42 cellular contexts compared by ENCODE assay signal in genomic region chr1:20010016-20010415, GRCh38. TPM values are rescaled to one million over a fixed set of nuclear protein-coding genes. Genes with fewer than 3 reads are reported as not detected.
"Had no signal": no experiment of that assay in that cellular context is flagged by ENCODE, and none has a peak within 500 bp of the region (broad histone marks: within the 10 kb centered on the region; RNA-seq: fewer than 3 reads in every experiment).

No MANE protein-coding gene starts in this region.

- ATAC-seq: activated CD4-positive, alpha-beta T cell treated with anti-CD3 and anti-CD28 coated beads for 36 hours; activated CD4-positive, CD25-positive, alpha-beta regulatory T cell treated with anti-CD3 and anti-CD28 coated beads, Interleukin-2, amount 50 U/mL, for 24 hours; activated CD8-positive, alpha-beta T cell treated with anti-CD3 and anti-CD28 coated beads for 36 hours; activated naive CD8-positive, alpha-beta T cell treated with anti-CD3 and anti-CD28 coated beads, Interleukin-2, amount 50 U/mL, for 24 hours; activated T-cell treated with anti-CD3 and anti-CD28 coated beads, Interleukin-2, amount 50 U/mL, for 4 hours; activated T-cell treated with anti-CD3 and anti-CD28 coated beads, Interleukin-2, amount 50 U/mL, for 72 hours; WTC11 had no signal

- H3K36me3 Mint-ChIP-seq: activated CD4-positive, alpha-beta memory T cell treated with anti-CD3 and anti-CD28 coated beads for 36 hours; activated naive CD4-positive, alpha-beta T cell treated with anti-CD3 and anti-CD28 coated beads, Interleukin-2, amount 10 ng/mL, durations not matched to agents 7 days and 5 days; activated naive CD4-positive, alpha-beta T cell treated with anti-CD3 and anti-CD28 coated beads, Interleukin-2, amount 50 U/mL, for 24 hours; activated naive CD8-positive, alpha-beta T cell treated with anti-CD3 and anti-CD28 coated beads, Interleukin-2, amount 10 ng/mL, durations not matched to agents 7 days and 5 days; brain had no signal

- H3K9me3 Mint-ChIP-seq: central memory CD8-positive, alpha-beta T cell had no signal

- H3K4me1 Mint-ChIP-seq: activated CD4-positive, alpha-beta T cell treated with anti-CD3 and anti-CD28 coated beads for 36 hours; activated naive CD4-positive, alpha-beta T cell treated with anti-CD3 and anti-CD28 coated beads, Interleukin-2, amount 10 ng/mL, durations not matched to agents 7 days and 5 days; activated naive CD4-positive, alpha-beta T cell treated with anti-CD3 and anti-CD28 coated beads, Interleukin-2, amount 50 U/mL, for 24 hours; activated naive CD8-positive, alpha-beta T cell treated with anti-CD3 and anti-CD28 coated beads, Interleukin-2, amount 10 ng/mL, durations not matched to agents 7 days and 5 days; activated naive CD8-positive, alpha-beta T cell treated with anti-CD3 and anti-CD28 coated beads, Interleukin-2, amount 50 U/mL, for 24 hours; brain; central memory CD8-positive, alpha-beta T cell; WTC11 had no signal

- H3K9me3 ChIP-seq: ascending aorta had no signal

- H3K27ac Mint-ChIP-seq: activated CD4-positive, alpha-beta memory T cell treated with anti-CD3 and anti-CD28 coated beads for 36 hours; activated CD4-positive, alpha-beta T cell treated with anti-CD3 and anti-CD28 coated beads for 36 hours; activated CD8-positive, alpha-beta T cell treated with anti-CD3 and anti-CD28 coated beads for 36 hours; activated naive CD4-positive, alpha-beta T cell treated with anti-CD3 and anti-CD28 coated beads, Interleukin-2, amount 10 ng/mL, durations not matched to agents 7 days and 5 days; activated naive CD4-positive, alpha-beta T cell treated with anti-CD3 and anti-CD28 coated beads, Interleukin-2, amount 50 U/mL, for 24 hours; activated naive CD8-positive, alpha-beta T cell; activated naive CD8-positive, alpha-beta T cell treated with anti-CD3 and anti-CD28 coated beads, Interleukin-2, amount 10 ng/mL, durations not matched to agents 7 days and 5 days; activated naive CD8-positive, alpha-beta T cell treated with anti-CD3 and anti-CD28 coated beads, Interleukin-2, amount 50 U/mL, for 24 hours; activated T-cell treated with anti-CD3 and anti-CD28 coated beads, Interleukin-2, amount 50 U/mL, for 72 hours; activated T-helper 1 cell treated with anti-CD3 and anti-CD28 coated beads, Interleukin-12 subunit alpha, Interleukin-12 subunit beta, Interleukin-2, Interleukin-4 antibody, amounts not matched to agents 30 ng/mL and 10 ng/mL and 1 ng/mL, durations not matched to agents 14 hours and 24 hours and 36 hours; activated T-helper 2 cell treated with anti-CD3 and anti-CD28 coated beads, Interferon-gamma antibody, Interleukin-2, Interleukin-4, amounts not matched to agents 10 μg/mL and 5 μg/mL and 100 μg/mL, durations not matched to agents 14 hours and 24 hours and 36 hours; brain; T-helper 1 cell treated with Interleukin-12 subunit alpha and Interleukin-12 subunit beta and Interleukin-4 antibody, amounts not matched to agents 30 μg/mL and 1 μg/mL, for 36 hours; T-helper 2 cell treated with Interferon-gamma antibody and Interleukin-4, amounts not matched to agents 5 μg/mL and 100 μg/mL, for 36 hours; WTC11 had no signal

- H3K4me1 ChIP-seq: ascending aorta had no signal

- H3K27ac ChIP-seq: ascending aorta, cardiac muscle cell, WERI-Rb-1 had no signal

- H3K36me3 ChIP-seq: ascending aorta, cardiac muscle cell, WERI-Rb-1 had no signal

- H3K4me3 Mint-ChIP-seq: activated CD4-positive, alpha-beta memory T cell treated with anti-CD3 and anti-CD28 coated beads for 36 hours; activated CD4-positive, alpha-beta T cell treated with anti-CD3 and anti-CD28 coated beads for 36 hours; activated CD8-positive, alpha-beta T cell treated with anti-CD3 and anti-CD28 coated beads for 36 hours; activated naive CD4-positive, alpha-beta T cell treated with anti-CD3 and anti-CD28 coated beads, Interleukin-2, amount 10 ng/mL, durations not matched to agents 7 days and 5 days; activated naive CD4-positive, alpha-beta T cell treated with anti-CD3 and anti-CD28 coated beads, Interleukin-2, amount 50 U/mL, for 24 hours; activated naive CD8-positive, alpha-beta T cell; activated naive CD8-positive, alpha-beta T cell treated with anti-CD3 and anti-CD28 coated beads, Interleukin-2, amount 10 ng/mL, durations not matched to agents 7 days and 5 days; activated naive CD8-positive, alpha-beta T cell treated with anti-CD3 and anti-CD28 coated beads, Interleukin-2, amount 50 U/mL, for 24 hours; activated T-cell treated with anti-CD3 and anti-CD28 coated beads, Interleukin-2, amount 50 U/mL, for 4 hours; activated T-cell treated with anti-CD3 and anti-CD28 coated beads, Interleukin-2, amount 50 U/mL, for 72 hours; activated T-helper 1 cell treated with anti-CD3 and anti-CD28 coated beads, Interleukin-12 subunit alpha, Interleukin-12 subunit beta, Interleukin-2, Interleukin-4 antibody, amounts not matched to agents 30 ng/mL and 10 ng/mL and 1 ng/mL, durations not matched to agents 14 hours and 24 hours and 36 hours; brain; central memory CD8-positive, alpha-beta T cell; T-helper 1 cell treated with Interleukin-12 subunit alpha and Interleukin-12 subunit beta and Interleukin-4 antibody, amounts not matched to agents 30 μg/mL and 1 μg/mL, for 36 hours; T-helper 2 cell treated with Interferon-gamma antibody and Interleukin-4, amounts not matched to agents 5 μg/mL and 100 μg/mL, for 36 hours; WTC11 had no signal

- DNase-seq: activated CD4-positive, alpha-beta memory T cell treated with anti-CD3 and anti-CD28 coated beads for 36 hours; activated CD4-positive, alpha-beta T cell treated with anti-CD3 and anti-CD28 coated beads for 1 hour; activated CD4-positive, alpha-beta T cell treated with anti-CD3 and anti-CD28 coated beads for 36 hours; activated CD4-positive, alpha-beta T cell treated with anti-CD3 and anti-CD28 coated beads for 48 hours; activated CD4-positive, alpha-beta T cell treated with anti-CD3 and anti-CD28 coated beads, Interleukin-2, amount 50 U/mL, for 1 hour; activated CD4-positive, alpha-beta T cell treated with anti-CD3 and anti-CD28 coated beads, Interleukin-2, amount 50 U/mL, for 4 hours; activated CD4-positive, CD25-positive, alpha-beta regulatory T cell; activated CD8-positive, alpha-beta memory T cell treated with anti-CD3 and anti-CD28 coated beads, Interleukin-2, amount 50 U/mL, for 4 hours; activated CD8-positive, alpha-beta T cell treated with anti-CD3 and anti-CD28 coated beads for 36 hours; activated effector memory CD4-positive, alpha-beta T cell treated with Interleukin-2 at 50 U/mL for 16 hours; activated gamma-delta T cell; activated naive CD4-positive, alpha-beta T cell treated with anti-CD3 and anti-CD28 coated beads, Interleukin-2, amount 10 ng/mL, durations not matched to agents 7 days and 5 days; activated naive CD4-positive, alpha-beta T cell treated with Interleukin-2 at 50 U/mL for 16 hours; activated naive CD8-positive, alpha-beta T cell treated with anti-CD3 and anti-CD28 coated beads, Interleukin-2, amount 10 ng/mL, durations not matched to agents 7 days and 5 days; activated naive CD8-positive, alpha-beta T cell treated with anti-CD3 and anti-CD28 coated beads, Interleukin-2, amount 50 U/mL, for 24 hours; activated T-cell treated with anti-CD3 and anti-CD28 coated beads for 4 hours; activated T-cell treated with anti-CD3 and anti-CD28 coated beads, Interleukin-2, amount 50 U/mL, for 1 hour; activated T-cell treated with anti-CD3 and anti-CD28 coated beads, Interleukin-2, amount 50 U/mL, for 4 hours; activated T-cell treated with anti-CD3 and anti-CD28 coated beads, Interleukin-2, amount 50 U/mL, for 72 hours; amygdala; anterior cingulate cortex; caudate nucleus; cerebellar nuclear complex; T-helper 1 cell; T-helper 2 cell; T-helper 9 cell; WERI-Rb-1 had no signal

- H3K4me3 ChIP-seq: ascending aorta, cardiac muscle cell had no signal

- H3K27me3 ChIP-seq: ascending aorta, cardiac muscle cell had no signal

RNA-seq across cellular contexts. Expression of gene PLA2G2A, which starts 30.6 kb away (rescaled TPM):
- total RNA-seq: activated CD4-positive, alpha-beta memory T cell treated with anti-CD3 and anti-CD28 coated beads for 36 hours; activated CD4-positive, alpha-beta T cell treated with anti-CD3 and anti-CD28 coated beads for 36 hours; activated CD8-positive, alpha-beta memory T cell treated with anti-CD3 and anti-CD28 coated beads for 36 hours; activated CD8-positive, alpha-beta T cell treated with anti-CD3 and anti-CD28 coated beads for 36 hours; activated naive CD8-positive, alpha-beta T cell treated with anti-CD3 and anti-CD28 coated beads, Interleukin-2, amount 10 ng/mL, durations not matched to agents 7 days and 5 days; activated T-cell treated with anti-CD3 and anti-CD28 coated beads, Interleukin-2, amount 50 U/mL, for 72 hours; activated T-helper 1 cell treated with anti-CD3 and anti-CD28 coated beads, Interleukin-12 subunit alpha, Interleukin-12 subunit beta, Interleukin-2, Interleukin-4 antibody, amounts not matched to agents 30 ng/mL and 10 ng/mL and 1 ng/mL, durations not matched to agents 14 hours and 24 hours and 36 hours; activated T-helper 2 cell treated with anti-CD3 and anti-CD28 coated beads, Interferon-gamma antibody, Interleukin-2, Interleukin-4, amounts not matched to agents 10 μg/mL and 5 μg/mL and 100 μg/mL, durations not matched to agents 14 hours and 24 hours and 36 hours; bronchial epithelial cell; cardiac muscle cell; chondrocyte had no signal

RNA-seq across cellular contexts. Expression of gene PLA2G5, which starts 60.0 kb away (rescaled TPM):
- total RNA-seq: activated CD4-positive, alpha-beta memory T cell treated with anti-CD3 and anti-CD28 coated beads for 36 hours; activated CD4-positive, alpha-beta T cell treated with anti-CD3 and anti-CD28 coated beads for 36 hours; activated CD8-positive, alpha-beta memory T cell treated with anti-CD3 and anti-CD28 coated beads for 36 hours; activated CD8-positive, alpha-beta T cell treated with anti-CD3 and anti-CD28 coated beads for 36 hours; activated naive CD8-positive, alpha-beta T cell treated with anti-CD3 and anti-CD28 coated beads, Interleukin-2, amount 10 ng/mL, durations not matched to agents 7 days and 5 days; activated T-cell treated with anti-CD3 and anti-CD28 coated beads, Interleukin-2, amount 50 U/mL, for 4 hours; activated T-cell treated with anti-CD3 and anti-CD28 coated beads, Interleukin-2, amount 50 U/mL, for 72 hours; activated T-helper 1 cell treated with anti-CD3 and anti-CD28 coated beads, Interleukin-12 subunit alpha, Interleukin-12 subunit beta, Interleukin-2, Interleukin-4 antibody, amounts not matched to agents 30 ng/mL and 10 ng/mL and 1 ng/mL, durations not matched to agents 14 hours and 24 hours and 36 hours; activated T-helper 2 cell treated with anti-CD3 and anti-CD28 coated beads, Interferon-gamma antibody, Interleukin-2, Interleukin-4, amounts not matched to agents 10 μg/mL and 5 μg/mL and 100 μg/mL, durations not matched to agents 14 hours and 24 hours and 36 hours; bronchial epithelial cell; cardiac muscle cell; chondrocyte; WTC11 had no signal
- polyA plus RNA-seq: cardiac muscle cell had no signal
